Comparison of ENCODE assay signal across 13 cellular contexts in the genomic region with DNA sequence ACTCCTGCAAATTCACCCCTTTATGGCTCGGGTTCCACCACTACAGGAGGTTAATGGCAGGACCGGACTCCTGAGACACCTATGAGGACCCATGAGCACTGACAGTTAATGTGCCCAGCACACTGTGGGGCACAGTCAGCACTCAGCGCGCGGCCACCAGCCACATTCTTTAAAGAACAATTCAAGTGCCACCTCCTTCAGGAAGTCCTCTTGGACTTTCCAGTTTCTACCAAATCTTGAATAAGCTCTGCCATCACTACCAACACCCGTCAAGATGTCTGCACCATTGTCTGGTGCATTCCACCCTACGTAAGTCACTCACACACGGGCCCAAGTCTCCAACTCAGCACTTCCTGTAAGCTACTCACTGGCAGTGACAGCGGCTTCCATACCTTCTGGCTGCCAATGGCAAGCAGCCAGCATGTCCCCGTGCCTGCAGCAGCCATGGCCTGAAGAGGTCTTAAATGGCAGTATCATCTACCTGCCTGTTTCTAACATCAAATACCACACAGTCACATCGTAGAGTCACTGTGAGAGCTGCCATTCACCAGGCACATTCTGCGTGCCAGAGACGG. TPM values are rescaled to one million over a fixed set of nuclear protein-coding genes. Genes with fewer than 3 reads are reported as not detected.
DNase-seq lines count a peak whose midpoint lies in the region; ATAC-seq, FAIRE-seq and TF ChIP-seq lines count a peak whose summit lies in the region.
"Had no signal": no experiment of that assay in that cellular context is flagged by ENCODE, and none has a peak within 500 bp of the region (broad histone marks: within the 10 kb centered on the region; RNA-seq: fewer than 3 reads in every experiment).

No MANE protein-coding gene starts in this region.

- no peak overlapping the region for H3K27ac ChIP-seq in K562 (ENCODE audit: extremely low read depth, low read depth, low read length)
- no peak overlapping the region for H3K27ac ChIP-seq in CD8-positive, alpha-beta T cell (ENCODE audit: low read depth, low read length)
- no peak overlapping the region for H3K27ac ChIP-seq in neural progenitor cell
- H3K27ac ChIP-seq: upper lobe of left lung had no signal

- no peaks in the 10 kb centered on the region for H3K4me1 Mint-ChIP-seq in CD8-positive, alpha-beta T cell (ENCODE audit: low read depth)
- peaks cover 11% of the 10 kb centered on the region for H3K4me1 Mint-ChIP-seq in neural progenitor cell

- H3K9me3 ChIP-seq in K562 (replicated peaks; ENCODE audit: control insufficient read depth, insufficient read depth, low read depth, low read length) (no peaks in the 10 kb centered on the region), neural progenitor cell (ENCODE audit: low read depth) (no peaks in the 10 kb centered on the region)
- no peaks in the 10 kb centered on the region for H3K9me3 ChIP-seq in CD8-positive, alpha-beta T cell (ENCODE audit: low read length)
- H3K9me3 ChIP-seq: upper lobe of left lung had no signal

- DNase-seq in A172 (ENCODE audit: low spot score) (peak; percentile 60), K562 (ENCODE audit: extremely low read depth in 1 of 4, low spot score in 3 of 4) (no peak), iris pigment epithelial cell (ENCODE audit: low read depth) (peak; percentile 68), medulla oblongata (ENCODE audit: extremely low spot score) (no peak), neural progenitor cell (ENCODE audit: low spot score) (no peak), HEK293T (ENCODE audit: extremely low spot score) (no peak)
- DNase-seq in Jurkat, Clone E6-1 (ENCODE audit: low read depth, low spot score): peak; percentile 5
- DNase-seq in CD8-positive, alpha-beta T cell: no peak
- DNase-seq: hippocampal formation, NCI-H1417, upper lobe of left lung had no signal

- no peaks in the 10 kb centered on the region for H3K27me3 ChIP-seq in K562 (ENCODE audit: control insufficient read depth in 2 of 2, insufficient read depth in 2 of 2, low read length in 2 of 2)
- no peaks in the 10 kb centered on the region for H3K27me3 ChIP-seq in CD8-positive, alpha-beta T cell (ENCODE audit: insufficient read depth, low read length)
- no peaks in the 10 kb centered on the region for H3K27me3 ChIP-seq in neural progenitor cell
- H3K27me3 ChIP-seq: upper lobe of left lung had no signal

- no peaks in the 10 kb centered on the region for H3F3A ChIP-seq in neural progenitor cell (ENCODE audit: low read depth)

- POLR2A ChIA-PET in K562 (lab: Yijun Ruan, JAX) (interaction anchor here (0.7 kb wide), 1 partner anchor 619 kb away, joined by 4 read pairs; no protein-coding TSS in a partner anchor), HEK293T (lab: Yijun Ruan, JAX) (interaction anchor here (0.6 kb wide), 1 partner anchor 17 kb away, joined by 3 read pairs; no protein-coding TSS in a partner anchor)
- POLR2A ChIA-PET in CD8-positive, alpha-beta T cell (lab: Charles Lee): no interaction called here

- H3K79me2 ChIP-seq in K562 (ENCODE audit: control insufficient read depth, insufficient read depth, low read length): no peaks in the 10 kb centered on the region
- peaks cover 20% of the 10 kb centered on the region for H3K79me2 ChIP-seq in neural progenitor cell (ENCODE audit: low read depth)

- no peaks in the 10 kb centered on the region for H3K9me3 Mint-ChIP-seq in CD8-positive, alpha-beta T cell
- no peaks in the 10 kb centered on the region for H3K9me3 Mint-ChIP-seq in neural progenitor cell

- in situ Hi-C loops in K562 (cut with MboI): no loop called here

- H3K4me2 ChIP-seq in K562 (ENCODE audit: insufficient read depth, low read length) (no peak overlapping the region), neural progenitor cell (no peak overlapping the region)

- H3K4me1 ChIP-seq in K562 (replicated peaks in 1 of 2; ENCODE audit: control insufficient read depth in 2 of 2, insufficient read depth in 2 of 2, low read length in 2 of 2): peaks cover 7 to 21% of the 10 kb centered on the region in 2 experiments; a peak in 4 of 5 replicates
- no peaks in the 10 kb centered on the region for H3K4me1 ChIP-seq in CD8-positive, alpha-beta T cell (ENCODE audit: insufficient read depth, low read length)
- H3K4me1 ChIP-seq in neural progenitor cell: no peaks in the 10 kb centered on the region

- FAIRE-seq in K562 (lab: Jason Lieb, UNC): no peak

- TF ChIP-seq POLR2A in K562 (conservative IDR thresholded peaks at IDR 0.05): no peak

- H3K27me3 Mint-ChIP-seq in CD8-positive, alpha-beta T cell (ENCODE audit: low read depth): no peaks in the 10 kb centered on the region
- H3K27me3 Mint-ChIP-seq in neural progenitor cell (ENCODE audit: insufficient read depth, low read depth): peaks cover 2% of the 10 kb centered on the region
- H3K27me3 Mint-ChIP-seq: activated naive CD8-positive, alpha-beta T cell had no signal

- no peak overlapping the region for H3K4me3 Mint-ChIP-seq in CD8-positive, alpha-beta T cell
- no peak overlapping the region for H3K4me3 Mint-ChIP-seq in neural progenitor cell
- H3K4me3 Mint-ChIP-seq: activated naive CD8-positive, alpha-beta T cell had no signal

- no peak for TF ChIP-seq EP300 in K562 (IDR thresholded peaks at IDR 0.05; ENCODE audit: low read length)

- H3K9me1 ChIP-seq in K562 (ENCODE audit: control insufficient read depth, insufficient read depth, low read length): no peaks in the 10 kb centered on the region

- H4K20me1 ChIP-seq in K562 (replicated peaks; ENCODE audit: control insufficient read depth, insufficient read depth, low read length): no peaks in the 10 kb centered on the region
- H4K20me1 ChIP-seq in neural progenitor cell (ENCODE audit: low read depth): peaks cover 6% of the 10 kb centered on the region

- H2AFZ ChIP-seq in K562 (ENCODE audit: low read depth, low read length): no peak overlapping the region
- no peak overlapping the region for H2AFZ ChIP-seq in neural progenitor cell (replicated peaks)

- BruUV-seq in K562 (replicated peaks; lab: Mats Ljungman, UMichigan): no TSS peak

- WGBS in K562 (ENCODE audit: insufficient coverage, low coverage, missing lambda C conversion rate): 79% methylated on average over 7 of the region's 13 CpGs

- no peak overlapping the region for H3K27ac Mint-ChIP-seq in CD8-positive, alpha-beta T cell
- H3K27ac Mint-ChIP-seq in neural progenitor cell: no peak overlapping the region
- H3K27ac Mint-ChIP-seq: activated naive CD8-positive, alpha-beta T cell had no signal

- CTCF ChIA-PET in K562 (lab: Yijun Ruan, JAX; ENCODE audit: low intra/inter-chr PET ratio): no interaction called here
- CTCF ChIA-PET in CD8-positive, alpha-beta T cell (lab: Charles Lee): no interaction called here
- CTCF ChIA-PET in HEK293T (lab: Yijun Ruan, JAX): interaction anchor here (0.7 kb wide), 1 partner anchor 1568 kb away, joined by 3 read pairs; no protein-coding TSS in a partner anchor

- TF ChIP-seq CTCF in K562 (IDR thresholded peaks at IDR 0.05 in 2 of 3, conservative IDR thresholded peaks at IDR 0.05 in 1 of 3; ENCODE audit: insufficient read depth in 2 of 3, low read depth in 1 of 3, low read length in 3 of 3) (no peak), neural progenitor cell (IDR thresholded peaks at IDR 0.05) (no peak)
- no peak for TF ChIP-seq CTCF in CD8-positive, alpha-beta T cell (IDR thresholded peaks at IDR 0.05)

- H3K9ac ChIP-seq in K562 (ENCODE audit: insufficient read depth in 1 of 2, low read depth in 2 of 2, low read length in 2 of 2) (0 out of 4 replicates have a peak overlapping the region, but pooled peaks of 1 of the 2 experiments have one; percentile 9), neural progenitor cell (no peak overlapping the region)

- no peaks in the 10 kb centered on the region for H3K36me3 Mint-ChIP-seq in CD8-positive, alpha-beta T cell
- peaks cover 24% of the 10 kb centered on the region for H3K36me3 Mint-ChIP-seq in neural progenitor cell

- intact Hi-C loops in K562 (cut with micrococcal nuclease): no loop called here
- intact Hi-C loops in CD8-positive, alpha-beta T cell (cut with DNase I, micrococcal nuclease): loop anchor here (5.0 to 10.0 kb wide), 2 partner anchors 162 to 314 kb away; no protein-coding TSS in a partner anchor

- ATAC-seq in K562: no peak
- no peak for ATAC-seq in CD8-positive, alpha-beta T cell
- ATAC-seq: sciatic nerve had no signal

- TF ChIP-seq RAD21 in K562 (CRISPR knock-in tag; conservative IDR thresholded peaks at IDR 0.05 in 1 of 2, IDR thresholded peaks at IDR 0.05 in 1 of 2): no peak

- no peak overlapping the region for H3K4me3 ChIP-seq in Jurkat, Clone E6-1 (ENCODE audit: low read length)
- H3K4me3 ChIP-seq in K562 (no peak overlapping the region), neural progenitor cell (no peak overlapping the region)
- no peak overlapping the region for H3K4me3 ChIP-seq in CD8-positive, alpha-beta T cell (ENCODE audit: low read depth, low read length)
- H3K4me3 ChIP-seq: upper lobe of left lung had no signal

- H3K36me3 ChIP-seq in K562 (ENCODE audit: control insufficient read depth, insufficient read depth, low read length) (0 out of 3 replicates have a peak, but pooled peaks cover 3% of the 10 kb centered on the region), neural progenitor cell (no peaks in the 10 kb centered on the region)
- H3K36me3 ChIP-seq in CD8-positive, alpha-beta T cell (ENCODE audit: insufficient read depth, low read length): no peaks in the 10 kb centered on the region

TF ChIP-seq in HEK293T, 16 proteins besides CTCF, POLR2A, EP300 and RAD21:
- no peak for TF ChIP-seq BHLHE40 (IDR thresholded peaks at IDR 0.05; ENCODE audit: borderline replicate concordance)
- TF ChIP-seq ZNF384 (IDR thresholded peaks at IDR 0.05): no peak

RNA-seq across cellular contexts. Expression of a gene that starts 48.5 kb away (rescaled TPM):
- total RNA-seq in A172 (2014; rRNA removed; shearing (Covaris generic)): 26.2 and 26.6 TPM in 2 replicates
- 6.6 TPM for polyA plus RNA-seq in Jurkat, Clone E6-1 (2012; ENCODE audit: insufficient read depth, insufficient read length)
- total RNA-seq in K562 (2011; cell fraction: chromatin; rRNA removed; ENCODE audit: low replicate concordance): 119 and 196 TPM in 2 replicates
- total RNA-seq in K562 (2011; cell fraction: nucleolus; rRNA removed): 64.6 and 73.0 TPM in 2 replicates
- 59.7 and 71.4 TPM in 2 replicates for total RNA-seq in K562 (2011; cell fraction: nucleoplasm; rRNA removed)
- total RNA-seq in K562 (2014; rRNA removed) (12.6 and 15.1 TPM in 2 replicates), K562 (2014; rRNA removed; fragmentation: Illumina TruSeq; extraction: Trizol) (8.8 and 9.0 TPM in 2 replicates), K562 (2015; rRNA removed; fragmentation: Illumina TruSeq; extraction: Trizol) (8.7 and 9.7 TPM in 2 replicates), K562 (2021) (19.6 and 24.3 TPM in 2 replicates), neural progenitor cell (ENCODE audit: low replicate concordance) (48.2 and 78.7 TPM in 2 replicates)
- polyA plus RNA-seq in K562 (2011; rRNA removed) (19.5 and 22.9 TPM in 2 replicates), K562 (2014; fragmentation: Illumina TruSeq; extraction: Trizol) (16.5 and 17.0 TPM in 2 replicates), K562 (2014; fragmentation: Nextera tagmentation; extraction: Ambion mirVana) (under 1 TPM; 0.07 to 0.25 TPM), K562 (2014; rRNA removed) (13.9 and 15.0 TPM in 2 replicates)
- polyA plus RNA-seq in K562 (2011; cell fraction: cytosol; rRNA removed): 11.9 and 18.9 TPM in 2 replicates
- 48.6 and 73.5 TPM in 2 replicates for polyA plus RNA-seq in K562 (2011; cell fraction: nucleus; rRNA removed)
- 17.6 and 18.7 TPM in 2 replicates for polyA plus RNA-seq in K562 (2012)
- 18.5 and 26.6 TPM in 2 replicates for polyA minus RNA-seq in K562 (2011; rRNA and poly(A)+ RNA removed)
- polyA minus RNA-seq in K562 (2011; cell fraction: cytosol; rRNA and poly(A)+ RNA removed): 21.0 and 21.4 TPM in 2 replicates
- 22.5 and 33.5 TPM in 2 replicates for polyA minus RNA-seq in K562 (2011; cell fraction: nucleus; rRNA and poly(A)+ RNA removed)
- total RNA-seq in CD8-positive, alpha-beta T cell: 1 to 10 TPM; 1.4 to 2.2 TPM

Comparison
In these comparisons a context has a peak if more than half of its experiments do, and no peak if none do; other contexts are left out.
1. DNase-seq: peak in A172 (single experiment), Jurkat, Clone E6-1 (single experiment) and iris pigment epithelial cell (single experiment); none in K562 (0 of 4), CD8-positive, alpha-beta T cell (0 of 7), medulla oblongata (single experiment), neural progenitor cell (single experiment) and HEK293T (single experiment).